ENCODE assay signal across 8 cellular contexts in the genomic region with DNA sequence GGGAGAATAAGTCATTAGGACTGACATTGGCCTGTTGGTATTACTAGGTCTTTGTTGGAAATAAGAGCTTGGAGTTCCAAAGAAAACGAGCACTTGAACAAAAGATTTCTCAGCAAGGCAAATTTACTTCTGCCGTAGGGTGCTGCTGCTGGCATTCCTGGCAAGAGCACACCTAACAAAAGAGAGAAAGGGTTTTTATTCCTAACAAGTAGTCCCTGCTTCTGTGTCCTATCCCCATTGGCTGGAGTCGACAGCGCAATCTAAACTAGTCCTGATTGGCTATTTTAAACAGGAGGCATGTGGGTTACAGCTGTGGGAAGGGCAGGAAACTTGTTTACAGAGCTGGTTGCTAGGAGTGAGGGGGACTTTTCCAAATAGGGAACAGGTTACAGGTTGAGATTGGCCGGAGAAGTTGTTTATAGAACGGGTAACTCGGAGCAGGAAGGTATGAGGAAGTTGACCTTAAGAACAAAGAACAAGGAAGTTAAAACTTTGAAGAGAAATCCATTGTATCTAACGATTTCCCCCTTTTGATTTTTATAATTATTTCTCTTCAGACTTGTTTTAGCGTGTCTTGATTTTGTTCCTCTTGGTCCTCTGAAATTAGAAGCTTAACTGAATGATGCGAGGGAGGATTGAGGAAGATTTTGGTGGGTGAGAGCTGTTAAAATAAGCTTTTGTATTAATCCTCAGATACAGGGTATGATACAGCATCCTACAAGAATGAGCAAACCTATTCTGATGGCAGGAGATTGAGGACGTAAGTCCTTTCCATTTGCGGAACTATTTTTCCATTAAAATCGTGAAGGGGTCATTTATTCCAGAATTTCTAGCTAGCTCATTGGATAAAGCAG. TPM values are rescaled to one million over a fixed set of nuclear protein-coding genes. Genes with fewer than 3 reads are reported as not detected.
DNase-seq lines count a peak whose midpoint lies in the region; ATAC-seq and TF ChIP-seq lines count a peak whose summit lies in the region.

No MANE protein-coding gene starts in this region.

- no peaks in the 10 kb centered on the region for H3K27me3 Mint-ChIP-seq in chondrocyte (ENCODE audit: low read depth)
- no peaks in the 10 kb centered on the region for H3K27me3 Mint-ChIP-seq in natural killer cell treated with Interleukin-12 subunit alpha and Interleukin-12 subunit beta and Interleukin-15 and Interleukin-18, amount 100 ng/mL, for 72 hours

- peaks cover 77% of the 10 kb centered on the region for H3K4me1 Mint-ChIP-seq in chondrocyte (ENCODE audit: low read depth)
- peaks cover 83 to 94% of the 10 kb centered on the region in 2 donors for H3K4me1 Mint-ChIP-seq in natural killer cell treated with Interleukin-12 subunit alpha and Interleukin-12 subunit beta and Interleukin-15 and Interleukin-18, amount 100 ng/mL, for 72 hours (ENCODE audit: low read depth in 2 of 2)

- DNase-seq in GF-D8 (lab: John Stamatoyannopoulos, UW), result peak; percentile 38
- DNase-seq in NCI-H226, result peak; percentile 31
- no peak for DNase-seq in chondrocyte (ENCODE audit: low spot score)
- no peak for DNase-seq in natural killer cell treated with Interleukin-12 subunit alpha and Interleukin-12 subunit beta and Interleukin-15 and Interleukin-18, amount 100 ng/mL, for 72 hours (ENCODE audit: low spot score)
- no peak for DNase-seq in left colon

- peak overlapping the region; percentile 99 for H3K4me3 Mint-ChIP-seq in chondrocyte (ENCODE audit: unreplicated experiment)
- H3K4me3 Mint-ChIP-seq in natural killer cell treated with Interleukin-12 subunit alpha and Interleukin-12 subunit beta and Interleukin-15 and Interleukin-18, amount 100 ng/mL, for 72 hours, result peak overlapping the region; percentile 99

- intact Hi-C loops in left colon (cut with DNase I, micrococcal nuclease), result no loop called here

- no peak for TF ChIP-seq CTCF in chondrocyte (IDR thresholded peaks at IDR 0.05)

- peak overlapping the region; percentile 89 for H3K27ac Mint-ChIP-seq in chondrocyte (ENCODE audit: unreplicated experiment)
- peak overlapping the region; percentile 99 to 100 for H3K27ac Mint-ChIP-seq in natural killer cell treated with Interleukin-12 subunit alpha and Interleukin-12 subunit beta and Interleukin-15 and Interleukin-18, amount 100 ng/mL, for 72 hours

- ATAC-seq in natural killer cell treated with Interleukin-12 subunit alpha and Interleukin-12 subunit beta and Interleukin-15 and Interleukin-18, amount 100 ng/mL, for 72 hours, result no peak
- ATAC-seq in HG03442 (IDR thresholded peaks at IDR 0.05; ENCODE audit: unreplicated experiment) (no peak), GM21367 (IDR thresholded peaks at IDR 0.05; ENCODE audit: unreplicated experiment) (no peak), GM19023 (IDR thresholded peaks at IDR 0.05; ENCODE audit: unreplicated experiment) (no peak), left colon (no peak)

- peaks cover 79% of the 10 kb centered on the region for H3K36me3 Mint-ChIP-seq in chondrocyte (ENCODE audit: low read depth)
- peaks cover 96% of the 10 kb centered on the region for H3K36me3 Mint-ChIP-seq in natural killer cell treated with Interleukin-12 subunit alpha and Interleukin-12 subunit beta and Interleukin-15 and Interleukin-18, amount 100 ng/mL, for 72 hours

- no peaks in the 10 kb centered on the region for H3K9me3 Mint-ChIP-seq in chondrocyte (ENCODE audit: low read depth)
- peaks cover 25% of the 10 kb centered on the region for H3K9me3 Mint-ChIP-seq in natural killer cell treated with Interleukin-12 subunit alpha and Interleukin-12 subunit beta and Interleukin-15 and Interleukin-18, amount 100 ng/mL, for 72 hours

RNA-seq across cellular contexts. Expression of gene ZNFX1, which starts 3.4 kb away (rescaled TPM):
- total RNA-seq in chondrocyte (36.0 to 38.7 TPM (median 36.4 TPM) in 3 replicates), left colon (10 to 100 TPM; 28.5 to 29.8 TPM)
- 10 to 100 TPM; 52.9 to 62.9 TPM for total RNA-seq in natural killer cell treated with Interleukin-12 subunit alpha and Interleukin-12 subunit beta and Interleukin-15 and Interleukin-18, amount 100 ng/mL, for 72 hours

Comparison
In these comparisons a context has a peak if more than half of its experiments do, and no peak if none do; other contexts are left out.
1. DNase-seq: peak in GF-D8 (single experiment) and NCI-H226 (single experiment); none in chondrocyte (single experiment), natural killer cell treated with Interleukin-12 subunit alpha and Interleukin-12 subunit beta and Interleukin-15 and Interleukin-18, amount 100 ng/mL, for 72 hours (single experiment) and left colon (0 of 2).